14 cellular contexts compared by ENCODE assay signal in the genomic region with DNA sequence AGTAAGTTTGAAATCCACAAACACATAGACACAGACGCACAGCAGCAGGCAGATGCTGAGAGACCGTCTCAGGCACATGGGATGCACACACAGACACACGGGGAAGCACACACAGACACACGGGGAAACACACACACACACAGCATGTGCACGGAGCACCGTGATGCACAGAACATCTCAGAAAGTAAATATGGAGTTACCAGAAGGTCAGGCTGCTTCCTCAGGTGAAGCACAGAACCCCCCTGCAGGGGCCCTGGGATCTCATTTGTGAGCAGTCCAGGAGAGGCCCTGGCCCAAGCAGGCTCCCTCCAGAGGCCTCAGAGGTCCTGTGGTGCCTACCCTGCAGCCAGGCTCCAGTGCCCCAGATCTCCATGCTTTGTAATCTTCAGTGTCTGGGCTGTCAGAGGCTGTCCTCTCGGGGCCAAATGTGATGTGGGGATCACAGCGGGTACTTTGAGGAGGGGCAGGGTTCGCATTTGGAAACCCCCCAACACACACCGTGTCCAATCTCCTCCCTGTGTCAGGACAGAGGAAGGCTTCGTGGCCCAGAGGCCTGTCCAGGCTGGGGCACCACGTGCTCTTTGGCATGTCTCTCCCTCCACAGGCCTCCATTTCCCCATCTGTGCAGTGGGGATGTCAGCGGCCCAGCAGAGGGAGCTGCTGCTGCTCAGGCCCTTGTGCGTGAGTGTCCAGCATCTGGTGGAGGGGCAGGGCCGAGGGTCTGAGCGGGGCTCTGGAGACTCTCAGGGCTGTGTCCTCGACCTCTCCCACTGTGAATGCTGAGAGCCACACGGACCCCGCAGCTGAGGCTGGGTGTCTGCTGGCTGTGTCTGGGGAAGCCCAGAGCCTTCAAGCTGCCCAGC. TPM values are rescaled to one million over a fixed set of nuclear protein-coding genes. Genes with fewer than 3 reads are reported as not detected.
DNase-seq lines count a peak whose midpoint lies in the region; ATAC-seq and TF ChIP-seq lines count a peak whose summit lies in the region.
"Had no signal": no experiment of that assay in that cellular context is flagged by ENCODE, and none has a peak within 500 bp of the region (broad histone marks: within the 10 kb centered on the region; RNA-seq: fewer than 3 reads in every experiment).

No MANE protein-coding gene starts in this region.

- DNase-seq in DND-41 (no peak), HFF-Myc (ENCODE audit: extremely low read depth, low read depth) (no peak), brain microvascular endothelial cell (no peak), neural progenitor cell (ENCODE audit: low spot score) (peak; percentile 38), NCI-H1092 (lab: John Stamatoyannopoulos, UW) (no peak), NCI-H524 (lab: John Stamatoyannopoulos, UW) (no peak)
- DNase-seq: CD8-positive, alpha-beta memory T cell; NCI-H1436; NCI-H748 treated with DMSO at 0.1 percent for 48 hours; stimulated activated naive CD8-positive, alpha-beta T cell treated with anti-CD3 and anti-CD28 coated beads, Interleukin-15, amount 100 ng/mL, for 72 hours; SW 1271 had no signal

- H3K27me3 Mint-ChIP-seq in neural progenitor cell (ENCODE audit: insufficient read depth, low read depth), result peaks cover 20% of the 10 kb centered on the region

- no peaks in the 10 kb centered on the region for H3K9me3 Mint-ChIP-seq in neural progenitor cell
- H3K9me3 Mint-ChIP-seq: CD8-positive, alpha-beta memory T cell; stimulated activated naive CD8-positive, alpha-beta T cell treated with anti-CD3 and anti-CD28 coated beads, Interleukin-15, amount 100 ng/mL, for 72 hours had no signal

- H3K36me3 ChIP-seq in DND-41 (ENCODE audit: insufficient read depth, low read length) (no peaks in the 10 kb centered on the region), brain microvascular endothelial cell (replicated peaks) (no peaks in the 10 kb centered on the region), neural progenitor cell (no peaks in the 10 kb centered on the region)

- peak overlapping the region; percentile 73 for H3K27ac Mint-ChIP-seq in neural progenitor cell
- H3K27ac Mint-ChIP-seq: stimulated activated naive CD8-positive, alpha-beta T cell treated with anti-CD3 and anti-CD28 coated beads, Interleukin-15, amount 100 ng/mL, for 72 hours had no signal

- H3K79me2 ChIP-seq in DND-41 (ENCODE audit: insufficient read depth, low read length) (no peaks in the 10 kb centered on the region), neural progenitor cell (ENCODE audit: low read depth) (no peaks in the 10 kb centered on the region)

- H3K27ac ChIP-seq in DND-41 (ENCODE audit: low read length) (no peak overlapping the region), brain microvascular endothelial cell (no peak overlapping the region), neural progenitor cell (no peak overlapping the region)
- H3K27ac ChIP-seq: epithelial cell of prostate had no signal

- peaks cover 5% of the 10 kb centered on the region for H3K4me1 ChIP-seq in DND-41 (ENCODE audit: insufficient read depth, low read length)
- peaks cover 18% of the 10 kb centered on the region for H3K4me1 ChIP-seq in neural progenitor cell

- H2AFZ ChIP-seq in DND-41 (ENCODE audit: low read depth, low read length) (no peak overlapping the region), neural progenitor cell (replicated peaks) (no peak overlapping the region)

- peaks cover 13% of the 10 kb centered on the region for H3F3A ChIP-seq in neural progenitor cell (ENCODE audit: low read depth)

- H3K4me2 ChIP-seq in DND-41 (ENCODE audit: insufficient read depth, low read length) (no peak overlapping the region), neural progenitor cell (no peak overlapping the region)

- peak; percentile 34 for TF ChIP-seq CTCF in DND-41 (IDR thresholded peaks at IDR 0.05; ENCODE audit: borderline replicate concordance, extremely low read depth, low read length, poor library complexity, severe bottlenecking)
- TF ChIP-seq CTCF in HFF-Myc (IDR thresholded peaks at IDR 0.05; ENCODE audit: low read depth, low read length, missing control alignments), result peak; percentile 45
- peak; percentile 33 for TF ChIP-seq CTCF in brain microvascular endothelial cell (IDR thresholded peaks at IDR 0.05; ENCODE audit: low read depth, low read length, missing control alignments)
- TF ChIP-seq CTCF in neural progenitor cell (IDR thresholded peaks at IDR 0.05), result peak; percentile 41

- peaks cover 14% of the 10 kb centered on the region for H3K4me1 Mint-ChIP-seq in neural progenitor cell

- ATAC-seq in DND-41 (ENCODE audit: insufficient read depth, low read depth) (no peak), HG03280 (IDR thresholded peaks at IDR 0.05; ENCODE audit: unreplicated experiment) (no peak), GM19455 (IDR thresholded peaks at IDR 0.05; ENCODE audit: unreplicated experiment) (no peak)
- ATAC-seq: stimulated activated naive CD8-positive, alpha-beta T cell treated with anti-CD3 and anti-CD28 coated beads, Interleukin-15, amount 100 ng/mL, for 72 hours had no signal

- H4K20me1 ChIP-seq in DND-41 (ENCODE audit: insufficient read depth, low read length) (peaks cover 3% of the 10 kb centered on the region; the same call in 1 of the 2 replicates), neural progenitor cell (ENCODE audit: low read depth) (no peaks in the 10 kb centered on the region)

- H3K4me3 Mint-ChIP-seq in neural progenitor cell, result peak overlapping the region; percentile 6
- H3K4me3 Mint-ChIP-seq: stimulated activated naive CD8-positive, alpha-beta T cell treated with anti-CD3 and anti-CD28 coated beads, Interleukin-15, amount 100 ng/mL, for 72 hours had no signal

- no peaks in the 10 kb centered on the region for H3K36me3 Mint-ChIP-seq in neural progenitor cell
- H3K36me3 Mint-ChIP-seq: CD8-positive, alpha-beta memory T cell had no signal

- no peak overlapping the region for H3K9ac ChIP-seq in DND-41 (ENCODE audit: low read depth, low read length)
- H3K9ac ChIP-seq in neural progenitor cell, result no peak overlapping the region

- H3K27me3 ChIP-seq in DND-41 (ENCODE audit: insufficient read depth, low read length, poor library complexity), result peaks cover 4% of the 10 kb centered on the region
- peaks cover under 1% of the 10 kb centered on the region for H3K27me3 ChIP-seq in brain microvascular endothelial cell (replicated peaks)
- H3K27me3 ChIP-seq in neural progenitor cell, result peaks cover 21% of the 10 kb centered on the region

- H3K4me3 ChIP-seq in DND-41 (ENCODE audit: low read depth in 1 of 2, low read length in 2 of 2), result no peak overlapping the region
- no peak overlapping the region for H3K4me3 ChIP-seq in HFF-Myc (replicated peaks; ENCODE audit: low read depth, low read length)
- no peak overlapping the region for H3K4me3 ChIP-seq in brain microvascular endothelial cell (ENCODE audit: low read depth, low read length)
- no peak overlapping the region for H3K4me3 ChIP-seq in neural progenitor cell

- H3K9me3 ChIP-seq in DND-41 (ENCODE audit: insufficient read depth, low read length, severe bottlenecking) (no peaks in the 10 kb centered on the region), neural progenitor cell (ENCODE audit: low read depth) (no peaks in the 10 kb centered on the region)

- in situ Hi-C loops in brain microvascular endothelial cell (cut with HindIII; ENCODE audit: low pct_ligation_motif_present, low sequenced_read_pairs), result no loop called here

RNA-seq across cellular contexts. Expression of a gene that starts 23.0 kb away (rescaled TPM):
- total RNA-seq in neural progenitor cell (ENCODE audit: low replicate concordance), result not detected in 2 replicates
- total RNA-seq: CD8-positive, alpha-beta memory T cell had no signal

RNA-seq across cellular contexts. Expression of a gene that starts 57.2 kb away (rescaled TPM):
- 52.8 and 54.8 TPM in 2 replicates for total RNA-seq in neural progenitor cell (ENCODE audit: low replicate concordance)

RNA-seq across cellular contexts. Expression of a gene that starts 57.3 kb away (rescaled TPM):
- total RNA-seq in neural progenitor cell (ENCODE audit: low replicate concordance), result 7.5 and 13.6 TPM in 2 replicates
